In genomic region chr2:84970956-84971798, GRCh38 we compare ENCODE assay signal across 8 cellular contexts. TPM values are rescaled to one million over a fixed set of nuclear protein-coding genes. Genes with fewer than 3 reads are reported as not detected.
DNase-seq lines count a peak whose midpoint lies in the region; ATAC-seq and TF ChIP-seq lines count a peak whose summit lies in the region.

Gene KCMF1 (plus strand): TSS chr2:84971161. CDS start chr2:84971452, 291 bp downstream.

- H3K27me3 ChIP-seq in DND-41 (ENCODE audit: insufficient read depth, low read length, poor library complexity) (no peaks in the 10 kb centered on the region), cardiac muscle cell (no peaks in the 10 kb centered on the region), parathyroid adenoma (ENCODE audit: control insufficient read depth, insufficient read depth, low read length) (no peaks in the 10 kb centered on the region), tibial artery (no peaks in the 10 kb centered on the region)

- H3K4me1 ChIP-seq in DND-41 (ENCODE audit: insufficient read depth, low read length) (peaks cover 51% of the 10 kb centered on the region), cardiac muscle cell (ENCODE audit: low read depth) (peaks cover 19% of the 10 kb centered on the region), parathyroid adenoma (peaks cover 21% of the 10 kb centered on the region), tibial artery (peaks cover 0 to 54% (median 33%) of the 10 kb centered on the region in 4 donors)

- H3K4me3 Mint-ChIP-seq in activated naive CD8-positive, alpha-beta T cell treated with anti-CD3 and anti-CD28 coated beads, Interleukin-2, amount 50 U/mL, for 24 hours = peak within 1 kb of the TSS; percentile 95

- H3K4me1 Mint-ChIP-seq in activated naive CD8-positive, alpha-beta T cell treated with anti-CD3 and anti-CD28 coated beads, Interleukin-2, amount 50 U/mL, for 24 hours = peaks cover 58% of the 10 kb centered on the region

- peak within 1 kb of the TSS; percentile 97 for H3K9ac ChIP-seq in DND-41 (ENCODE audit: low read depth, low read length)
- H3K9ac ChIP-seq in parathyroid adenoma = peak within 1 kb of the TSS; percentile 73

- no peaks in the 10 kb centered on the region for H3K9me3 ChIP-seq in DND-41 (ENCODE audit: insufficient read depth, low read length, severe bottlenecking)
- H3K9me3 ChIP-seq in cardiac muscle cell (ENCODE audit: low read depth) = no peaks in the 10 kb centered on the region
- no peaks in the 10 kb centered on the region for H3K9me3 ChIP-seq in parathyroid adenoma (ENCODE audit: control insufficient read depth, low read length)
- no peaks in the 10 kb centered on the region for H3K9me3 ChIP-seq in tibial artery

- intact Hi-C loops in tibial artery (cut with DNase I; ENCODE audit: low total_unique reads) = loop anchor here (10.0 kb wide), 1 partner anchor 164 kb away; the partner anchor contains the start of gene TCF7L1

- DNase-seq in DND-41 = peak; percentile 82
- peak; percentile 75 for DNase-seq in HuH-7.5 (ENCODE audit: low spot score)
- DNase-seq in T-helper 1 cell = peak; percentile 55 to 72 (median 61)
- peak; percentile 75 for DNase-seq in activated naive CD8-positive, alpha-beta T cell treated with anti-CD3 and anti-CD28 coated beads, Interleukin-2, amount 50 U/mL, for 24 hours
- peak; percentile 80 to 81 for DNase-seq in cardiac muscle cell (ENCODE audit: low read depth in 1 of 2, low spot score in 1 of 2)
- peak; percentile 74 to 86 for DNase-seq in tibial artery

- peak within 1 kb of the TSS; percentile 99 for H3K27ac Mint-ChIP-seq in activated naive CD8-positive, alpha-beta T cell treated with anti-CD3 and anti-CD28 coated beads, Interleukin-2, amount 50 U/mL, for 24 hours

- H3K9me3 Mint-ChIP-seq in activated naive CD8-positive, alpha-beta T cell treated with anti-CD3 and anti-CD28 coated beads, Interleukin-2, amount 50 U/mL, for 24 hours = no peaks in the 10 kb centered on the region

- H3K79me2 ChIP-seq in DND-41 (ENCODE audit: insufficient read depth, low read length) = peaks cover 88% of the 10 kb centered on the region
- peaks cover 55% of the 10 kb centered on the region for H3K79me2 ChIP-seq in parathyroid adenoma

- TF ChIP-seq CTCF in DND-41 (IDR thresholded peaks at IDR 0.05; ENCODE audit: borderline replicate concordance, extremely low read depth, low read length, poor library complexity, severe bottlenecking) (no peak), cardiac muscle cell (IDR thresholded peaks at IDR 0.05; ENCODE audit: low read depth, low read length) (no peak), parathyroid adenoma (IDR thresholded peaks at IDR 0.05) (no peak), tibial artery (IDR thresholded peaks at IDR 0.05) (no peak)

- H3K4me2 ChIP-seq in DND-41 (ENCODE audit: insufficient read depth, low read length) (peak within 1 kb of the TSS; percentile 77), parathyroid adenoma (ENCODE audit: low read length) (peak within 1 kb of the TSS; percentile 99)

- H4K20me1 ChIP-seq in DND-41 (ENCODE audit: insufficient read depth, low read length) = peaks cover 36% of the 10 kb centered on the region

- H3K36me3 ChIP-seq in DND-41 (ENCODE audit: insufficient read depth, low read length) (peaks cover 17% of the 10 kb centered on the region), cardiac muscle cell (no peaks in the 10 kb centered on the region), parathyroid adenoma (ENCODE audit: control insufficient read depth, insufficient read depth, low read length) (no peaks in the 10 kb centered on the region), tibial artery (peaks cover 0 to 2% (median 1%) of the 10 kb centered on the region in 3 donors)

- H3K27ac ChIP-seq in DND-41 (ENCODE audit: low read length) = peak within 1 kb of the TSS; percentile 89
- peak within 1 kb of the TSS; percentile 100 for H3K27ac ChIP-seq in cardiac muscle cell
- peak within 1 kb of the TSS; percentile 89 for H3K27ac ChIP-seq in parathyroid adenoma
- peak within 1 kb of the TSS; percentile 95 to 96 for H3K27ac ChIP-seq in tibial artery

- H3K4me3 ChIP-seq in DND-41 (ENCODE audit: low read depth in 1 of 2, low read length in 2 of 2) = peak within 1 kb of the TSS; percentile 67 to 72
- peak within 1 kb of the TSS; percentile 79 for H3K4me3 ChIP-seq in cardiac muscle cell
- peak within 1 kb of the TSS; percentile 72 for H3K4me3 ChIP-seq in parathyroid adenoma (ENCODE audit: low read depth, low read length)
- H3K4me3 ChIP-seq in tibial artery = peak within 1 kb of the TSS; percentile 75 to 85

- peak within 1 kb of the TSS; percentile 77 for H2AFZ ChIP-seq in DND-41 (ENCODE audit: low read depth, low read length)
- H2AFZ ChIP-seq in parathyroid adenoma = peak within 1 kb of the TSS; percentile 88

- peaks cover 40% of the 10 kb centered on the region for H3K36me3 Mint-ChIP-seq in activated naive CD8-positive, alpha-beta T cell treated with anti-CD3 and anti-CD28 coated beads, Interleukin-2, amount 50 U/mL, for 24 hours (ENCODE audit: low read depth)

- ATAC-seq in DND-41 (ENCODE audit: insufficient read depth, low read depth) = peak; percentile 60
- peak; percentile 44 for ATAC-seq in GM21515 (IDR thresholded peaks at IDR 0.05; ENCODE audit: unreplicated experiment)
- peak; percentile 69 for ATAC-seq in activated naive CD8-positive, alpha-beta T cell treated with anti-CD3 and anti-CD28 coated beads, Interleukin-2, amount 50 U/mL, for 24 hours

- no peaks in the 10 kb centered on the region for H3K27me3 Mint-ChIP-seq in activated naive CD8-positive, alpha-beta T cell treated with anti-CD3 and anti-CD28 coated beads, Interleukin-2, amount 50 U/mL, for 24 hours

RNA-seq across cellular contexts. Expression of gene KCMF1, which starts in this region (rescaled TPM):
- 25.5 and 30.7 TPM in 2 replicates for total RNA-seq in cardiac muscle cell
- polyA plus RNA-seq in cardiac muscle cell = 47.8 and 62.6 TPM in 2 replicates

Comparison
In these comparisons a context has a peak if more than half of its experiments do, and no peak if none do; other contexts are left out.
1. Peak in every context shown above with its lines: DNase-seq, ATAC-seq, H3K4me3 ChIP-seq and H3K27ac ChIP-seq.